17 cellular contexts compared by ENCODE assay signal in the genomic region with DNA sequence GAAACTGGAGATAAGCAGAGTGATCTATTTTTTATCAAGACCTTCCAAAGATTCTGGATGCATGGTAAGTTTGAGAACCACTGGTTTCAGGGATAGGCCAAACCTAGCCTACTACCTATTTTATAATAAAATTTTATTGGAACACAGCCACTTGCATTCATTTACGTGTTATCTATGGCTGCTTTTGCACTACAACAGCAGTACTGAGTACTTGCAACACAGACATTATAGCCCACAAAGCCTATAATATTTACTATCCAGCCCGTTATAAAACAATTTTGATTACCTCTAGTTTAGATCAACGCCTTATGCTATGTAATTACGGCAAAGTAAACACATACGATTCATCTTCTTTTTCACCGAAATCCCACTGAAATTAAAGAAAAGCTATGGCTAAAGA. TPM values are rescaled to one million over a fixed set of nuclear protein-coding genes. Genes with fewer than 3 reads are reported as not detected.
A peak's percentile ranks its signal among the peaks of the same experiment; 100 is the strongest.
DNase-seq lines count a peak whose midpoint lies in the region; ATAC-seq and TF ChIP-seq lines count a peak whose summit lies in the region.
"Had no signal": no experiment of that assay in that cellular context is flagged by ENCODE, and none has a peak within 500 bp of the region (broad histone marks: within the 10 kb centered on the region; RNA-seq: fewer than 3 reads in every experiment).

No MANE protein-coding gene starts in this region.

- WGBS in right lobe of liver (ENCODE audit: insufficient coverage, low coverage, low lambda C conversion rate, missing lambda C conversion rate) = 32% methylated on average over 6 of the region's 6 CpGs

- peaks cover 0 to 24% (median 0%) of the 10 kb centered on the region in 4 donors for H3K4me1 ChIP-seq in right lobe of liver
- H3K4me1 ChIP-seq: SJCRH30 had no signal

- H3K27me3 ChIP-seq in right lobe of liver = no peaks in the 10 kb centered on the region
- H3K27me3 ChIP-seq: MG63, SJCRH30 had no signal

- no peaks in the 10 kb centered on the region for H3K36me3 ChIP-seq in right lobe of liver
- H3K36me3 ChIP-seq: MG63, SJCRH30 had no signal

- intact Hi-C loops in right lobe of liver (cut with DNase I) = no loop called here

- H3K27ac Mint-ChIP-seq in activated T-cell treated with anti-CD3 and anti-CD28 coated beads, Interleukin-2, amount 50 U/mL, for 72 hours = peak overlapping the region; percentile 80
- peak overlapping the region; percentile 29 for H3K27ac Mint-ChIP-seq in activated T-helper 17 cell treated with anti-CD3 and anti-CD28 coated beads, Interleukin-2, amount 50 U/mL, for 72 hours

- peaks cover 14% of the 10 kb centered on the region for H3K4me1 Mint-ChIP-seq in activated T-cell treated with anti-CD3 and anti-CD28 coated beads, Interleukin-2, amount 50 U/mL, for 72 hours (ENCODE audit: low read depth)
- H3K4me1 Mint-ChIP-seq in activated T-helper 17 cell treated with anti-CD3 and anti-CD28 coated beads, Interleukin-2, amount 50 U/mL, for 72 hours = no peaks in the 10 kb centered on the region

- TF ChIP-seq CTCF in right lobe of liver (IDR thresholded peaks at IDR 0.05) = no peak

- H3K27me3 Mint-ChIP-seq in activated T-cell treated with anti-CD3 and anti-CD28 coated beads, Interleukin-2, amount 50 U/mL, for 72 hours (ENCODE audit: low read depth) = peaks cover 25% of the 10 kb centered on the region
- peaks cover 21% of the 10 kb centered on the region for H3K27me3 Mint-ChIP-seq in activated T-helper 17 cell treated with anti-CD3 and anti-CD28 coated beads, Interleukin-2, amount 50 U/mL, for 72 hours

- TF ChIP-seq POLR2A in right lobe of liver (IDR thresholded peaks at IDR 0.05) = no peak

- peak overlapping the region; percentile 47 to 58 for H3K4me3 Mint-ChIP-seq in activated T-cell treated with anti-CD3 and anti-CD28 coated beads, Interleukin-2, amount 50 U/mL, for 72 hours
- peak overlapping the region; percentile 11 for H3K4me3 Mint-ChIP-seq in activated T-helper 17 cell treated with anti-CD3 and anti-CD28 coated beads, Interleukin-2, amount 50 U/mL, for 72 hours

- no peak for ATAC-seq in activated T-cell treated with anti-CD3 and anti-CD28 coated beads, Interleukin-2, amount 50 U/mL, for 72 hours (replicated peaks in 1 of 2)
- no peak for ATAC-seq in activated T-helper 17 cell treated with anti-CD3 and anti-CD28 coated beads, Interleukin-2, amount 50 U/mL, for 72 hours (replicated peaks)
- ATAC-seq in right lobe of liver = peak in 1 of 4 donors; percentile 4

- DNase-seq in activated T-cell treated with anti-CD3 and anti-CD28 coated beads, Interleukin-2, amount 50 U/mL, for 72 hours = no peak
- no peak for DNase-seq in activated T-cell treated with anti-CD3 and anti-CD28 coated beads, Interleukin-2, amount 50 U/mL, for 1 hour
- DNase-seq in right lobe of liver (no peak), hippocampal formation (lab: John Stamatoyannopoulos, UW) (no peak), NCI-H526 treated with DMSO at 0.1 percent for 48 hours (lab: John Stamatoyannopoulos, UW) (no peak), NCI-H226 (no peak)
- no peak for DNase-seq in stimulated activated naive CD4-positive, alpha-beta T cell (lab: John Stamatoyannopoulos, UW)
- DNase-seq: GDM1, MG63, NCI-H1048, NCI-H1417 treated with DMSO at 0.1 percent for 48 hours, NCI-H187 treated with DMSO at 0.1 percent for 48 hours, NCI-H2107, NCI-H510A treated with DMSO at 0.1 percent for 48 hours, NCI-H82, SJCRH30 had no signal

- H3K9me3 Mint-ChIP-seq in activated T-cell treated with anti-CD3 and anti-CD28 coated beads, Interleukin-2, amount 50 U/mL, for 72 hours = peaks cover 0 to 6% of the 10 kb centered on the region in 2 donors
- H3K9me3 Mint-ChIP-seq in activated T-helper 17 cell treated with anti-CD3 and anti-CD28 coated beads, Interleukin-2, amount 50 U/mL, for 72 hours = no peaks in the 10 kb centered on the region

- H3K9me3 ChIP-seq in right lobe of liver = peaks cover 0 to 5% (median 0%) of the 10 kb centered on the region in 4 donors
- H3K9me3 ChIP-seq: SJCRH30 had no signal

- peaks cover 3 to 8% of the 10 kb centered on the region in 2 donors for H3K36me3 Mint-ChIP-seq in activated T-cell treated with anti-CD3 and anti-CD28 coated beads, Interleukin-2, amount 50 U/mL, for 72 hours (ENCODE audit: insufficient read depth in 2 of 2)
- H3K36me3 Mint-ChIP-seq in activated T-helper 17 cell treated with anti-CD3 and anti-CD28 coated beads, Interleukin-2, amount 50 U/mL, for 72 hours (ENCODE audit: low read depth) = no peaks in the 10 kb centered on the region

- peak overlapping the region; percentile 73 to 83 (median 76) for H3K27ac ChIP-seq in right lobe of liver
- H3K27ac ChIP-seq: SJCRH30 had no signal

- H3K4me3 ChIP-seq in right lobe of liver = peak overlapping the region; percentile 20 to 31 (median 28)
- H3K4me3 ChIP-seq: MG63, SJCRH30 had no signal

RNA-seq across cellular contexts. Expression of gene STEAP1, which starts 18.4 kb away (rescaled TPM):
- total RNA-seq in activated T-cell treated with anti-CD3 and anti-CD28 coated beads, Interleukin-2, amount 50 U/mL, for 72 hours = 1 to 10 TPM; 2.0 to 2.1 TPM
- total RNA-seq in activated T-helper 17 cell treated with anti-CD3 and anti-CD28 coated beads, Interleukin-2, amount 50 U/mL, for 72 hours = under 1 TPM; 0.52 to 0.79 TPM
- total RNA-seq in right lobe of liver = 10 to 100 TPM in 5 of 6 experiments, 1 to 10 TPM in 1; 5.0 to 60.4 (median 37.1) TPM

RNA-seq across cellular contexts. Expression of gene STEAP2, which starts 38.9 kb away (rescaled TPM):
- total RNA-seq in activated T-cell treated with anti-CD3 and anti-CD28 coated beads, Interleukin-2, amount 50 U/mL, for 72 hours = not detected
- total RNA-seq in activated T-helper 17 cell treated with anti-CD3 and anti-CD28 coated beads, Interleukin-2, amount 50 U/mL, for 72 hours = under 1 TPM in 1 of 2 donors, not detected in 1; 0.24 TPM
- total RNA-seq in right lobe of liver = 1 to 10 TPM; 1.5 to 9.8 (median 5.3) TPM
